Comparison of ENCODE assay signal across 32 cellular contexts in genomic region chr10:128326251-128326650, GRCh38.
"Had no signal": no experiment of that assay in that cellular context is flagged by ENCODE, and none has a peak within 500 bp of the region (broad histone marks: within the 10 kb centered on the region; RNA-seq: fewer than 3 reads in every experiment).

No MANE protein-coding gene starts in this region.

- H3K4me1 ChIP-seq: adrenal gland, body of pancreas had no signal

- H3K4me3 ChIP-seq: adrenal gland, body of pancreas, cardiac muscle cell had no signal

- H3K36me3 ChIP-seq: adrenal gland, brain microvascular endothelial cell, cardiac muscle cell had no signal

- H3K27ac ChIP-seq: adrenal gland, body of pancreas, brain microvascular endothelial cell, cardiac muscle cell, VCaP had no signal

- H3K27me3 ChIP-seq: adrenal gland, body of pancreas, brain microvascular endothelial cell, cardiac muscle cell had no signal

- H3K9me3 ChIP-seq: adrenal gland, body of pancreas had no signal

- DNase-seq: activated B cell treated with CpG ODN at 0.5 μM for 24 hours; activated CD4-positive, alpha-beta memory T cell treated with anti-CD3 and anti-CD28 coated beads for 36 hours; activated CD4-positive, alpha-beta T cell treated with anti-CD3 and anti-CD28 coated beads for 4 hours; activated CD4-positive, alpha-beta T cell treated with anti-CD3 and anti-CD28 coated beads, Interleukin-2, amount 50 U/mL, for 1 hour; activated CD4-positive, alpha-beta T cell treated with anti-CD3 and anti-CD28 coated beads, Interleukin-2, amount 50 U/mL, for 4 hours; activated CD4-positive, CD25-positive, alpha-beta regulatory T cell treated with anti-CD3 and anti-CD28 coated beads, Interleukin-2, amount 50 U/mL, for 72 hours; activated CD8-positive, alpha-beta memory T cell treated with anti-CD3 and anti-CD28 coated beads, Interleukin-2, amount 50 U/mL, for 4 hours; activated CD8-positive, alpha-beta T cell treated with anti-CD3 and anti-CD28 coated beads for 36 hours; activated effector memory CD4-positive, alpha-beta T cell treated with anti-CD3 and anti-CD28 coated beads, Interleukin-2, amount 50 U/mL, for 16 hours; activated gamma-delta T cell treated with Interleukin-2 at 50 U/mL for 16 hours; activated naive CD4-positive, alpha-beta T cell; activated naive CD4-positive, alpha-beta T cell treated with anti-CD3 and anti-CD28 coated beads for 36 hours; activated naive CD4-positive, alpha-beta T cell treated with anti-CD3 and anti-CD28 coated beads, Interleukin-2, amount 50 U/mL, for 16 hours; activated naive CD8-positive, alpha-beta T cell treated with anti-CD3 and anti-CD28 coated beads for 36 hours; activated T-cell treated with anti-CD3 and anti-CD28 coated beads for 4 hours; activated T-cell treated with anti-CD3 and anti-CD28 coated beads, Interleukin-2, amount 50 U/mL, for 1 hour; activated T-cell treated with anti-CD3 and anti-CD28 coated beads, Interleukin-2, amount 50 U/mL, for 4 hours; activated T-cell treated with anti-CD3 and anti-CD28 coated beads, Interleukin-2, amount 50 U/mL, for 72 hours; adrenal gland; amniotic stem cell; aorta; body of pancreas; brain microvascular endothelial cell; caudate nucleus; cerebellar nuclear complex; T-helper 1 cell; T-helper 2 cell; T-helper 9 cell had no signal

- ATAC-seq: activated CD8-positive, alpha-beta T cell treated with anti-CD3 and anti-CD28 coated beads for 36 hours; activated naive CD4-positive, alpha-beta T cell treated with anti-CD3 and anti-CD28 coated beads, Interleukin-2, amount 50 U/mL, for 72 hours; activated T-cell treated with anti-CD3 and anti-CD28 coated beads, Interleukin-2, amount 50 U/mL, for 4 hours; activated T-cell treated with anti-CD3 and anti-CD28 coated beads, Interleukin-2, amount 50 U/mL, for 72 hours; activated T-helper 17 cell treated with anti-CD3 and anti-CD28 coated beads, Interleukin-2, amount 50 U/mL, for 72 hours; body of pancreas had no signal
